In genomic region chr12:101841069-101841468, GRCh38 we compare ENCODE assay signal across 26 cellular contexts.
"Had no signal": no experiment of that assay in that cellular context is flagged by ENCODE, and none has a peak within 500 bp of the region (broad histone marks: within the 10 kb centered on the region; RNA-seq: fewer than 3 reads in every experiment).

No MANE protein-coding gene starts in this region.

- H3K27ac ChIP-seq: hepatocyte, left ventricle myocardium inferior, pancreas, prostate gland, sigmoid colon, spleen, suprapubic skin, thoracic aorta, tibial artery, upper lobe of right lung had no signal

- H3K36me3 Mint-ChIP-seq: naive thymus-derived CD8-positive, alpha-beta T cell had no signal

- H3K4me2 ChIP-seq: hepatocyte had no signal

- H3K4me3 Mint-ChIP-seq: naive thymus-derived CD8-positive, alpha-beta T cell; nephron; neural crest cell; stimulated activated naive CD8-positive, alpha-beta T cell treated with anti-CD3 and anti-CD28 coated beads, Interleukin-15, Interleukin-2, amounts not matched to agents 100 ng/mL and 50 ng/mL, for 24 hours had no signal

- FAIRE-seq: pancreas, small intestine, urothelium cell line had no signal

- H3K27me3 ChIP-seq: hepatocyte, pancreas, sigmoid colon, spleen, suprapubic skin, tibial artery, upper lobe of right lung had no signal

- H3K9me3 ChIP-seq: left ventricle myocardium inferior, pancreas, prostate gland, sigmoid colon, spleen, suprapubic skin, thoracic aorta, tibial artery, upper lobe of right lung had no signal

- H3K27ac Mint-ChIP-seq: naive thymus-derived CD8-positive, alpha-beta T cell; nephron; stimulated activated naive CD8-positive, alpha-beta T cell treated with anti-CD3 and anti-CD28 coated beads, Interleukin-15, Interleukin-2, amounts not matched to agents 100 ng/mL and 50 ng/mL, for 24 hours had no signal

- H3K9me3 Mint-ChIP-seq: naive thymus-derived CD8-positive, alpha-beta T cell; nephron; neural crest cell; stimulated activated naive CD8-positive, alpha-beta T cell treated with anti-CD3 and anti-CD28 coated beads, Interleukin-15, Interleukin-2, amounts not matched to agents 100 ng/mL and 50 ng/mL, for 24 hours had no signal

- H3K27me3 Mint-ChIP-seq: naive thymus-derived CD8-positive, alpha-beta T cell; stimulated activated naive CD8-positive, alpha-beta T cell treated with anti-CD3 and anti-CD28 coated beads, Interleukin-15, Interleukin-2, amounts not matched to agents 100 ng/mL and 50 ng/mL, for 24 hours had no signal

- H3K79me2 ChIP-seq: hepatocyte had no signal

- DNase-seq: islet precursor cell; left ventricle myocardium inferior; mesendoderm; naive thymus-derived CD8-positive, alpha-beta T cell; nucleus accumbens; pancreas; posterior cingulate gyrus; retina; right cardiac atrium; sigmoid colon; small intestine; spleen; stimulated activated CD4-positive, alpha-beta T cell treated with anti-CD3 and anti-CD28 coated beads, Interleukin-4, amount 100 ng/mL, for 24 hours; stimulated activated naive CD4-positive, alpha-beta T cell; tibial artery; trophoblast cell; upper lobe of right lung had no signal

- H3K4me1 Mint-ChIP-seq: nephron, neural crest cell had no signal

- H2AFZ ChIP-seq: hepatocyte had no signal

- H3K4me1 ChIP-seq: left ventricle myocardium inferior, pancreas, prostate gland, sigmoid colon, tibial artery, upper lobe of right lung had no signal

- H3K4me3 ChIP-seq: hepatocyte, left ventricle myocardium inferior, lung, pancreas, prostate gland, sigmoid colon, spleen, suprapubic skin, thoracic aorta, tibial artery, upper lobe of right lung had no signal

- H3K36me3 ChIP-seq: left ventricle myocardium inferior, pancreas, prostate gland, sigmoid colon, spleen, suprapubic skin, thoracic aorta, tibial artery, upper lobe of right lung had no signal

- ATAC-seq: naive thymus-derived CD8-positive, alpha-beta T cell; pancreas; right cardiac atrium; upper lobe of right lung had no signal
